ENCODE assay signal across 1 cellular context in genomic region chr5:73709536-73710129, GRCh38.
TF ChIP-seq lines count a peak whose summit lies in the region.

No MANE protein-coding gene starts in this region.

TF ChIP-seq in IMR-90, 13 proteins besides CTCF, POLR2A, EP300 and RAD21 (continued from another document):
- TF ChIP-seq USF2 (IDR thresholded peaks at IDR 0.05; ENCODE audit: low read depth, low read length) (no peak), CEBPB (IDR thresholded peaks at IDR 0.05; ENCODE audit: low read depth, low read length) (no peak), BHLHE40 (IDR thresholded peaks at IDR 0.05; ENCODE audit: low read depth, low read length) (no peak), RFX5 (IDR thresholded peaks at IDR 0.05; ENCODE audit: low read depth, low read length) (no peak), MAFK (IDR thresholded peaks at IDR 0.05; ENCODE audit: low read depth, low read length) (no peak), RCOR1 (IDR thresholded peaks at IDR 0.05; ENCODE audit: insufficient replicate concordance, low read length) (no peak)
